Comparison of ENCODE assay signal across 1 cellular context in the genomic region with DNA sequence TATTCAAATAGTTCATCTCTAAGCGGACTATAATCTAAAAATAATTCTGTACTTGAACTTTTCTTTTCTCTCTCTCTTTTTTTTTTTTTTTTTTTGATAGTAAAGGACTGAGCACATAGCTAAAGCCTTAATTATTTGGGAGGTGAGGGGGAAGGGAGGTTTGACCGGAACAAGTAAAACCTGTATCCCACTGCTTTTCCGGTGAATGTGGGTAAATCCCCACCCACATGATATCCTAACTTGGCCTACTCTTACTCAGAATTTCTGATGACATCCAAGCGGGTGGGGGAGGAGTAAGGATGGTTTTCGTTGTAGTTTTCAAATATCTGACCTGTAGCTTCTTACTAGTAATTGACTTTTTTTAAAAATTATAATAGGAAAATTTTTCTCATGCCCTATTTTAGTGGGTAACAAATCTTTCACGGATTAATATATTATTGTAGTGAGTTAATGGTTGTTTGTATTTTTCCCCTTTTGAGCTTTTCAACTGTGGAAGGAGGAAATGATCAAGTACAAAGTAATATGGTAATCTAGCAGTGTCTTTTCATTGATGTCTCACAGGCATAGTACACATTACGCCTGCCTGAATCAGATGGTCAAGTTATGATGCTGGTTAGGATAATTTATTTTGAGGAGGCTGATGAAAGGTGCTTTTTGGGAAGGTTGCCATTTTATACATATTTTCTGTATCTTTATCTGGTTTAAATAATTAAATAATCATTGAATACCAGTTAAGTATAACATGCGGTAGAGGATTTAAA.
A peak's percentile ranks its signal among the peaks of the same experiment; 100 is the strongest.
TF ChIP-seq lines count a peak whose summit lies in the region.

No MANE protein-coding gene starts in this region.

TF ChIP-seq in K562, 482 proteins besides CTCF, POLR2A, EP300 and RAD21 (continued from another document):
- TF ChIP-seq GTF2F1 (IDR thresholded peaks at IDR 0.05; ENCODE audit: low read depth, low read length) (no peak), ZNF175 (CRISPR knock-in tag; IDR thresholded peaks at IDR 0.05; ENCODE audit: low read depth) (no peak), EGR1 (conservative IDR thresholded peaks at IDR 0.05) (peak; percentile 33; the same call in 1 of the 2 replicates), KLF6 (CRISPR knock-in tag; IDR thresholded peaks at IDR 0.05; ENCODE audit: borderline replicate concordance) (no peak), GABPA (tag; conservative IDR thresholded peaks at IDR 0.05; ENCODE audit: low read depth) (peak; percentile 51), CHCHD3 (CRISPR knock-in tag; IDR thresholded peaks at IDR 0.05) (no peak), CHD4 (IDR thresholded peaks at IDR 0.05; ENCODE audit: insufficient read depth, insufficient replicate concordance, low read depth, low read length, poor library complexity, severe bottlenecking) (no peak), POLR2H (tag; IDR thresholded peaks at IDR 0.05; ENCODE audit: low read depth) (no peak; the same call in 1 of the 2 replicates), SRSF1 (IDR thresholded peaks at IDR 0.05; ENCODE audit: low read depth, low read length) (no peak), DACH1 (IDR thresholded peaks at IDR 0.05; ENCODE audit: partially characterized antibody) (no peak), ZNF584 (CRISPR knock-in tag; IDR thresholded peaks at IDR 0.05; ENCODE audit: low read depth) (no peak), KDM1A (IDR thresholded peaks at IDR 0.05) (no peak), ZSCAN29 (IDR thresholded peaks at IDR 0.05) (no peak), BRD4 (IDR thresholded peaks at IDR 0.05) (no peak), ZNF324 (CRISPR knock-in tag; IDR thresholded peaks at IDR 0.05) (no peak), ZKSCAN3 (CRISPR knock-in tag; IDR thresholded peaks at IDR 0.05) (no peak), ZNF253 (CRISPR knock-in tag; conservative IDR thresholded peaks at IDR 0.05) (no peak)
- TF ChIP-seq, protein P1, sequence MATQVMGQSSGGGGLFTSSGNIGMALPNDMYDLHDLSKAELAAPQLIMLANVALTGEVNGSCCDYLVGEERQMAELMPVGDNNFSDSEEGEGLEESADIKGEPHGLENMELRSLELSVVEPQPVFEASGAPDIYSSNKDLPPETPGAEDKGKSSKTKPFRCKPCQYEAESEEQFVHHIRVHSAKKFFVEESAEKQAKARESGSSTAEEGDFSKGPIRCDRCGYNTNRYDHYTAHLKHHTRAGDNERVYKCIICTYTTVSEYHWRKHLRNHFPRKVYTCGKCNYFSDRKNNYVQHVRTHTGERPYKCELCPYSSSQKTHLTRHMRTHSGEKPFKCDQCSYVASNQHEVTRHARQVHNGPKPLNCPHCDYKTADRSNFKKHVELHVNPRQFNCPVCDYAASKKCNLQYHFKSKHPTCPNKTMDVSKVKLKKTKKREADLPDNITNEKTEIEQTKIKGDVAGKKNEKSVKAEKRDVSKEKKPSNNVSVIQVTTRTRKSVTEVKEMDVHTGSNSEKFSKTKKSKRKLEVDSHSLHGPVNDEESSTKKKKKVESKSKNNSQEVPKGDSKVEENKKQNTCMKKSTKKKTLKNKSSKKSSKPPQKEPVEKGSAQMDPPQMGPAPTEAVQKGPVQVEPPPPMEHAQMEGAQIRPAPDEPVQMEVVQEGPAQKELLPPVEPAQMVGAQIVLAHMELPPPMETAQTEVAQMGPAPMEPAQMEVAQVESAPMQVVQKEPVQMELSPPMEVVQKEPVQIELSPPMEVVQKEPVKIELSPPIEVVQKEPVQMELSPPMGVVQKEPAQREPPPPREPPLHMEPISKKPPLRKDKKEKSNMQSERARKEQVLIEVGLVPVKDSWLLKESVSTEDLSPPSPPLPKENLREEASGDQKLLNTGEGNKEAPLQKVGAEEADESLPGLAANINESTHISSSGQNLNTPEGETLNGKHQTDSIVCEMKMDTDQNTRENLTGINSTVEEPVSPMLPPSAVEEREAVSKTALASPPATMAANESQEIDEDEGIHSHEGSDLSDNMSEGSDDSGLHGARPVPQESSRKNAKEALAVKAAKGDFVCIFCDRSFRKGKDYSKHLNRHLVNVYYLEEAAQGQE (CRISPR knock-in tag; IDR thresholded peaks at IDR 0.05; ENCODE audit: low read depth) = no peak
- TF ChIP-seq, protein P2, sequence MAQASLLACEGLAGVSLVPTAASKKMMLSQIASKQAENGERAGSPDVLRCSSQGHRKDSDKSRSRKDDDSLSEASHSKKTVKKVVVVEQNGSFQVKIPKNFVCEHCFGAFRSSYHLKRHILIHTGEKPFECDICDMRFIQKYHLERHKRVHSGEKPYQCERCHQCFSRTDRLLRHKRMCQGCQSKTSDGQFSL (CRISPR knock-in tag; IDR thresholded peaks at IDR 0.05) = no peak
- TF ChIP-seq, protein P2 (tag; IDR thresholded peaks at IDR 0.05) = no peak
- TF ChIP-seq, protein P3, sequence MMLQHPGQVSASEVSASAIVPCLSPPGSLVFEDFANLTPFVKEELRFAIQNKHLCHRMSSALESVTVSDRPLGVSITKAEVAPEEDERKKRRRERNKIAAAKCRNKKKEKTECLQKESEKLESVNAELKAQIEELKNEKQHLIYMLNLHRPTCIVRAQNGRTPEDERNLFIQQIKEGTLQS (IDR thresholded peaks at IDR 0.05) = 0 out of 2 replicates have a peak, but pooled peaks have one; percentile 12
- TF ChIP-seq, protein P3 (CRISPR knock-in tag; conservative IDR thresholded peaks at IDR 0.05) = no peak
- TF ChIP-seq, protein P4, sequence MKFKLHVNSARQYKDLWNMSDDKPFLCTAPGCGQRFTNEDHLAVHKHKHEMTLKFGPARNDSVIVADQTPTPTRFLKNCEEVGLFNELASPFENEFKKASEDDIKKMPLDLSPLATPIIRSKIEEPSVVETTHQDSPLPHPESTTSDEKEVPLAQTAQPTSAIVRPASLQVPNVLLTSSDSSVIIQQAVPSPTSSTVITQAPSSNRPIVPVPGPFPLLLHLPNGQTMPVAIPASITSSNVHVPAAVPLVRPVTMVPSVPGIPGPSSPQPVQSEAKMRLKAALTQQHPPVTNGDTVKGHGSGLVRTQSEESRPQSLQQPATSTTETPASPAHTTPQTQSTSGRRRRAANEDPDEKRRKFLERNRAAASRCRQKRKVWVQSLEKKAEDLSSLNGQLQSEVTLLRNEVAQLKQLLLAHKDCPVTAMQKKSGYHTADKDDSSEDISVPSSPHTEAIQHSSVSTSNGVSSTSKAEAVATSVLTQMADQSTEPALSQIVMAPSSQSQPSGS (CRISPR knock-in tag; IDR thresholded peaks at IDR 0.05) = no peak
- TF ChIP-seq, protein P5, sequence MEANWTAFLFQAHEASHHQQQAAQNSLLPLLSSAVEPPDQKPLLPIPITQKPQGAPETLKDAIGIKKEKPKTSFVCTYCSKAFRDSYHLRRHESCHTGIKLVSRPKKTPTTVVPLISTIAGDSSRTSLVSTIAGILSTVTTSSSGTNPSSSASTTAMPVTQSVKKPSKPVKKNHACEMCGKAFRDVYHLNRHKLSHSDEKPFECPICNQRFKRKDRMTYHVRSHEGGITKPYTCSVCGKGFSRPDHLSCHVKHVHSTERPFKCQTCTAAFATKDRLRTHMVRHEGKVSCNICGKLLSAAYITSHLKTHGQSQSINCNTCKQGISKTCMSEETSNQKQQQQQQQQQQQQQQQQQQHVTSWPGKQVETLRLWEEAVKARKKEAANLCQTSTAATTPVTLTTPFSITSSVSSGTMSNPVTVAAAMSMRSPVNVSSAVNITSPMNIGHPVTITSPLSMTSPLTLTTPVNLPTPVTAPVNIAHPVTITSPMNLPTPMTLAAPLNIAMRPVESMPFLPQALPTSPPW (CRISPR knock-in tag; IDR thresholded peaks at IDR 0.05) = no peak
- TF ChIP-seq, protein P6, sequence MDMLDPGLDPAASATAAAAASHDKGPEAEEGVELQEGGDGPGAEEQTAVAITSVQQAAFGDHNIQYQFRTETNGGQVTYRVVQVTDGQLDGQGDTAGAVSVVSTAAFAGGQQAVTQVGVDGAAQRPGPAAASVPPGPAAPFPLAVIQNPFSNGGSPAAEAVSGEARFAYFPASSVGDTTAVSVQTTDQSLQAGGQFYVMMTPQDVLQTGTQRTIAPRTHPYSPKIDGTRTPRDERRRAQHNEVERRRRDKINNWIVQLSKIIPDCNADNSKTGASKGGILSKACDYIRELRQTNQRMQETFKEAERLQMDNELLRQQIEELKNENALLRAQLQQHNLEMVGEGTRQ (CRISPR knock-in tag; IDR thresholded peaks at IDR 0.05) = no peak
- TF ChIP-seq, protein P7, sequence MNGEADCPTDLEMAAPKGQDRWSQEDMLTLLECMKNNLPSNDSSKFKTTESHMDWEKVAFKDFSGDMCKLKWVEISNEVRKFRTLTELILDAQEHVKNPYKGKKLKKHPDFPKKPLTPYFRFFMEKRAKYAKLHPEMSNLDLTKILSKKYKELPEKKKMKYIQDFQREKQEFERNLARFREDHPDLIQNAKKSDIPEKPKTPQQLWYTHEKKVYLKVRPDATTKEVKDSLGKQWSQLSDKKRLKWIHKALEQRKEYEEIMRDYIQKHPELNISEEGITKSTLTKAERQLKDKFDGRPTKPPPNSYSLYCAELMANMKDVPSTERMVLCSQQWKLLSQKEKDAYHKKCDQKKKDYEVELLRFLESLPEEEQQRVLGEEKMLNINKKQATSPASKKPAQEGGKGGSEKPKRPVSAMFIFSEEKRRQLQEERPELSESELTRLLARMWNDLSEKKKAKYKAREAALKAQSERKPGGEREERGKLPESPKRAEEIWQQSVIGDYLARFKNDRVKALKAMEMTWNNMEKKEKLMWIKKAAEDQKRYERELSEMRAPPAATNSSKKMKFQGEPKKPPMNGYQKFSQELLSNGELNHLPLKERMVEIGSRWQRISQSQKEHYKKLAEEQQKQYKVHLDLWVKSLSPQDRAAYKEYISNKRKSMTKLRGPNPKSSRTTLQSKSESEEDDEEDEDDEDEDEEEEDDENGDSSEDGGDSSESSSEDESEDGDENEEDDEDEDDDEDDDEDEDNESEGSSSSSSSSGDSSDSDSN (IDR thresholded peaks at IDR 0.05; ENCODE audit: borderline replicate concordance in 1 of 2, low read depth in 2 of 2, low read length in 2 of 2) = no peak
